21 cellular contexts compared by ENCODE assay signal in the genomic region with DNA sequence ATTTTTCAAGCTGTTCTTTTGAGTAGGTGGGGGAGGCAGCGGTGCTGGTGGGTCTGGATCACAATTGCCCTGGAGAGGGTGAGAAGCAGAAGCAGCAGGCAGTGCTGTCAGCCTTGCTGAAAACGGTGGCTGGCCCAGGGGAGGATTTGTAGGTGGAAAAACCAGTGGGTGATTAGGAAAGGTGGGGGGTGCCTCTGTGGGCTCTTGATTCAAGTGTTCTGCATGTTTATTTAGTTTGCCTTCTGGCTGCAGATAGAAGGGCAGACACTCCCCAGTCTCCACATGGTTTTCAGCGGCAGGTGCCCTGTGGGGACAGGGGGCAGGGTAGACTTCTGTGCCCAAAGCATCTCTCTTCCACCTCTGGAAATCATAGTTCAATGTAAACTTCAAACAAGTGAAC.
DNase-seq lines count a peak whose midpoint lies in the region; TF ChIP-seq lines count a peak whose summit lies in the region.
"Had no signal": no experiment of that assay in that cellular context is flagged by ENCODE, and none has a peak within 500 bp of the region (broad histone marks: within the 10 kb centered on the region; RNA-seq: fewer than 3 reads in every experiment).

No MANE protein-coding gene starts in this region.

- H3K36me3 ChIP-seq in CD8-positive, alpha-beta memory T cell (ENCODE audit: insufficient read depth, low read length), result no peaks in the 10 kb centered on the region
- H3K36me3 ChIP-seq: breast epithelium had no signal

- no peaks in the 10 kb centered on the region for H3K4me1 Mint-ChIP-seq in CD8-positive, alpha-beta memory T cell
- H3K4me1 Mint-ChIP-seq: activated CD4-positive, alpha-beta T cell treated with anti-CD3 and anti-CD28 coated beads for 36 hours; activated CD8-positive, alpha-beta memory T cell treated with anti-CD3 and anti-CD28 coated beads, Interleukin-2, amount 10 ng/mL, durations not matched to agents 7 days and 5 days; activated T-helper 17 cell treated with anti-CD3 and anti-CD28 coated beads, Interleukin-2, amount 50 U/mL, for 72 hours; naive B cell had no signal

- peaks cover 0 to 2% of the 10 kb centered on the region in 2 donors for H3K27me3 Mint-ChIP-seq in CD8-positive, alpha-beta memory T cell
- H3K27me3 Mint-ChIP-seq: activated CD4-positive, alpha-beta T cell treated with anti-CD3 and anti-CD28 coated beads for 36 hours; activated CD8-positive, alpha-beta memory T cell treated with anti-CD3 and anti-CD28 coated beads, Interleukin-2, amount 10 ng/mL, durations not matched to agents 7 days and 5 days; activated T-helper 17 cell treated with anti-CD3 and anti-CD28 coated beads, Interleukin-2, amount 50 U/mL, for 72 hours had no signal

- peak overlapping the region in 34 of 59 donors; percentile 1 to 76 (median 57) for H3K27ac ChIP-seq in dorsolateral prefrontal cortex
- no peak overlapping the region for H3K27ac ChIP-seq in CD8-positive, alpha-beta memory T cell (ENCODE audit: low read depth, low read length)
- H3K27ac ChIP-seq: breast epithelium, parathyroid adenoma had no signal

- no peak overlapping the region for H3K4me3 Mint-ChIP-seq in CD8-positive, alpha-beta memory T cell
- H3K4me3 Mint-ChIP-seq: activated CD4-positive, alpha-beta T cell treated with anti-CD3 and anti-CD28 coated beads for 36 hours; activated CD8-positive, alpha-beta memory T cell treated with anti-CD3 and anti-CD28 coated beads, Interleukin-2, amount 10 ng/mL, durations not matched to agents 7 days and 5 days; activated T-helper 17 cell treated with anti-CD3 and anti-CD28 coated beads, Interleukin-2, amount 50 U/mL, for 72 hours; naive B cell had no signal

- H3K9me3 ChIP-seq in CD8-positive, alpha-beta memory T cell (ENCODE audit: low read length), result no peaks in the 10 kb centered on the region
- H3K9me3 ChIP-seq: breast epithelium had no signal

- peak; percentile 83 for DNase-seq in DMS53 (lab: John Stamatoyannopoulos, UW)
- DNase-seq in NCI-H1105 (lab: John Stamatoyannopoulos, UW), result peak; percentile 92
- peak; percentile 93 for DNase-seq in NCI-H2171 treated with DMSO at 0.1 percent for 48 hours (lab: John Stamatoyannopoulos, UW)
- DNase-seq in dorsolateral prefrontal cortex, result no peak
- DNase-seq in NCI-H1048 (lab: John Stamatoyannopoulos, UW), result no peak
- DNase-seq in CD8-positive, alpha-beta memory T cell, result no peak
- DNase-seq in middle frontal gyrus (ENCODE audit: extremely low spot score, low spot score), result no peak
- DNase-seq: activated CD4-positive, alpha-beta T cell treated with anti-CD3 and anti-CD28 coated beads for 36 hours; activated CD8-positive, alpha-beta memory T cell treated with anti-CD3 and anti-CD28 coated beads, Interleukin-2, amount 10 ng/mL, durations not matched to agents 7 days and 5 days; dermis blood vessel endothelial cell; foreskin melanocyte; GOT3; Karpas-422; kidney; mammary epithelial cell; naive B cell; stimulated activated naive CD4-positive, alpha-beta T cell treated with Interleukin-2 at 50 U/mL for 16 hours; trophoblast cell had no signal

- no peak for TF ChIP-seq CTCF in dorsolateral prefrontal cortex (IDR thresholded peaks at IDR 0.05 in 54 of 56, conservative IDR thresholded peaks at IDR 0.05 in 2 of 56; ENCODE audit: low read depth in 1 of 56, partially characterized antibody in 56 of 56)

- H3K27ac Mint-ChIP-seq in CD8-positive, alpha-beta memory T cell, result no peak overlapping the region
- H3K27ac Mint-ChIP-seq: activated CD4-positive, alpha-beta T cell treated with anti-CD3 and anti-CD28 coated beads for 36 hours; activated CD8-positive, alpha-beta memory T cell treated with anti-CD3 and anti-CD28 coated beads, Interleukin-2, amount 10 ng/mL, durations not matched to agents 7 days and 5 days; activated T-helper 17 cell treated with anti-CD3 and anti-CD28 coated beads, Interleukin-2, amount 50 U/mL, for 72 hours; naive B cell had no signal

- intact Hi-C loops in dorsolateral prefrontal cortex (cut with DNase I), result no loop called here

- no peaks in the 10 kb centered on the region for H3K9me3 Mint-ChIP-seq in CD8-positive, alpha-beta memory T cell
- H3K9me3 Mint-ChIP-seq: activated T-helper 17 cell treated with anti-CD3 and anti-CD28 coated beads, Interleukin-2, amount 50 U/mL, for 72 hours had no signal

- H3K27me3 ChIP-seq in dorsolateral prefrontal cortex, result no peaks in the 10 kb centered on the region
- no peaks in the 10 kb centered on the region for H3K27me3 ChIP-seq in CD8-positive, alpha-beta memory T cell (ENCODE audit: insufficient read depth, low read length, poor library complexity, severe bottlenecking)
- H3K27me3 ChIP-seq: breast epithelium had no signal

- no peak overlapping the region for H3K4me3 ChIP-seq in dorsolateral prefrontal cortex
- no peak overlapping the region for H3K4me3 ChIP-seq in CD8-positive, alpha-beta memory T cell (ENCODE audit: low read length)
- H3K4me3 ChIP-seq: breast epithelium had no signal

- peaks cover 0 to 2% (median 0%) of the 10 kb centered on the region in 3 donors for H3K36me3 Mint-ChIP-seq in CD8-positive, alpha-beta memory T cell
- H3K36me3 Mint-ChIP-seq: activated CD8-positive, alpha-beta memory T cell treated with anti-CD3 and anti-CD28 coated beads, Interleukin-2, amount 10 ng/mL, durations not matched to agents 7 days and 5 days; naive B cell had no signal

- CTCF ChIA-PET in CD8-positive, alpha-beta memory T cell (lab: Charles Lee), result interaction anchor here (1.4 kb wide), 1 partner anchor 497 kb away, joined by 3 read pairs; no protein-coding TSS in a partner anchor

- POLR2A ChIA-PET in CD8-positive, alpha-beta memory T cell (lab: Charles Lee), result no interaction called here

- H3K4me1 ChIP-seq in CD8-positive, alpha-beta memory T cell (ENCODE audit: insufficient read depth, low read length), result no peaks in the 10 kb centered on the region
- H3K4me1 ChIP-seq: breast epithelium, parathyroid adenoma had no signal

Comparison
In these comparisons a context has a peak if more than half of its experiments do, and no peak if none do; other contexts are left out.
1. DNase-seq: peak in DMS53 (single experiment), NCI-H1105 (single experiment) and NCI-H2171 treated with DMSO at 0.1 percent for 48 hours (single experiment); none in dorsolateral prefrontal cortex (0 of 10), NCI-H1048 (single experiment), CD8-positive, alpha-beta memory T cell (0 of 5) and middle frontal gyrus (single experiment).